ENCODE assay signal across 8 cellular contexts in the genomic region with DNA sequence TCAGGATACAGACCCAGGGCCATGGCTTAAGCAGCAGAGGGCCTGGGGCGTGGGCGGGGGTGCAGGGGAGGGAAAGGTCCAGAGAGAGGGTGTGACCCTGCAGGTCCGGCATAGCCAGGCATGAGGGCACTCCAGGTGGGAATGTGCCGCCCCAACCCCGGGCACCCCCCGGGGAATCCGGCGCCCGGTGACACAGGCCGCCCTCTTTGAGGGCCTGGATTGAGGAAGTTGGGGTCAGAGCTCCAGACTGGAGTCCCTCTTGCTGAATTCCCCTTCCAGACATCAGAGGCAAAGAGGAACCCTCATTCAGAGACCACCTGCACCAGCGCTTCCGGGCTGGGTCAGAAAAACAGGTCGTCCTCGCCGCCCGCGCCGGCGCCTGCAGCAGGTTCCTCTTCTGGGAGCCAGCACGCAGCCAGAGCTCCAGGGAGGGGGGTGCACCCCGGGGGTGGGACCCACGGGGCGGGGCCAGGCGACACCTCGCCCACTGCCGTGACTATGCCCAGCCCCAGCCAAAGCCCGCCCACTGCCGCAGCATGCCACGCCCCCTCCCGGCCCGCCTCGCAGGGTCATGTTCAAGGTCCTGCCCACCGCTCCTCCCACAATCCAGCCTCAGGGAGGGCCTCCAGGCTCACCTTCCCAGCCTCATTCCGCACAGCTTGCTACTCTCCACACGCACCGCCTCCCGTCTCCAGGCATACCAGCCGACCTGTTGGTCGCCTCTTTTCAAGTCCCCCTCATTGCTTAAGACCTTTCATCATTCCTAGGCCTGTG.
DNase-seq lines count a peak whose midpoint lies in the region; ATAC-seq and TF ChIP-seq lines count a peak whose summit lies in the region.

No MANE protein-coding gene starts in this region.

- H3K4me3 Mint-ChIP-seq in activated T-cell treated with anti-CD3 and anti-CD28 coated beads, Interleukin-2, amount 50 U/mL, for 72 hours = peak overlapping the region; percentile 20 to 59

- no peaks in the 10 kb centered on the region for H4K20me1 ChIP-seq in OCI-LY1 (ENCODE audit: insufficient read depth, low read length)
- H4K20me1 ChIP-seq in osteoblast (ENCODE audit: insufficient read depth, low read length) = no peaks in the 10 kb centered on the region

- ATAC-seq in GM19023 (IDR thresholded peaks at IDR 0.05; ENCODE audit: unreplicated experiment) = peak; percentile 79
- peak; percentile 89 for ATAC-seq in HG03108 (IDR thresholded peaks at IDR 0.05; ENCODE audit: unreplicated experiment)
- peak; percentile 70 to 73 for ATAC-seq in activated T-cell treated with anti-CD3 and anti-CD28 coated beads, Interleukin-2, amount 50 U/mL, for 72 hours (replicated peaks in 1 of 2)
- peak; percentile 99 for ATAC-seq in gastroesophageal sphincter

- H3K9ac ChIP-seq in OCI-LY1 (ENCODE audit: low read length) = peak overlapping the region; percentile 88
- H3K9ac ChIP-seq in subcutaneous abdominal adipose tissue (ENCODE audit: low read length in 5 of 5) = peak overlapping the region in 1 of 5 donors; percentile 4

- H3K27me3 ChIP-seq in OCI-LY1 (ENCODE audit: insufficient read depth, low read length) = no peaks in the 10 kb centered on the region
- no peaks in the 10 kb centered on the region for H3K27me3 ChIP-seq in gastroesophageal sphincter
- H3K27me3 ChIP-seq in osteoblast (ENCODE audit: insufficient read depth, low read length) = peaks cover 7% of the 10 kb centered on the region
- H3K27me3 ChIP-seq in subcutaneous abdominal adipose tissue (ENCODE audit: control insufficient read depth in 5 of 5, insufficient read depth in 4 of 5, low read length in 5 of 5) = peaks cover 0 to 15% (median 6%) of the 10 kb centered on the region in 5 donors

- H3K27me3 Mint-ChIP-seq in activated T-cell treated with anti-CD3 and anti-CD28 coated beads, Interleukin-2, amount 50 U/mL, for 72 hours (ENCODE audit: low read depth) = no peaks in the 10 kb centered on the region

- H3K9me3 ChIP-seq in OCI-LY1 (ENCODE audit: low read length) (no peaks in the 10 kb centered on the region), gastroesophageal sphincter (no peaks in the 10 kb centered on the region), osteoblast (ENCODE audit: low read depth, low read length) (no peaks in the 10 kb centered on the region), subcutaneous abdominal adipose tissue (ENCODE audit: control insufficient read depth in 5 of 5, low read length in 5 of 5) (no peaks in the 10 kb centered on the region)

- no peaks in the 10 kb centered on the region for H3K9me3 Mint-ChIP-seq in activated T-cell treated with anti-CD3 and anti-CD28 coated beads, Interleukin-2, amount 50 U/mL, for 72 hours

- peaks cover 84% of the 10 kb centered on the region for H3K4me1 ChIP-seq in OCI-LY1 (ENCODE audit: insufficient read depth, low read length, severe bottlenecking)
- H3K4me1 ChIP-seq in gastroesophageal sphincter = peaks cover 0 to 47% (median 6%) of the 10 kb centered on the region in 3 donors
- H3K4me1 ChIP-seq in osteoblast (ENCODE audit: insufficient read depth, low read length) = no peaks in the 10 kb centered on the region
- peaks cover 0 to 34% (median 10%) of the 10 kb centered on the region in 5 donors for H3K4me1 ChIP-seq in subcutaneous abdominal adipose tissue (ENCODE audit: control insufficient read depth in 5 of 5, insufficient read depth in 5 of 5, low read length in 5 of 5)

- 2 to 12% methylated on average over 6 to 9 of the region's 39 CpGs for WGBS in gastroesophageal sphincter (ENCODE audit: low coverage in 1 of 2), 2 donors

- H3K36me3 Mint-ChIP-seq in activated T-cell treated with anti-CD3 and anti-CD28 coated beads, Interleukin-2, amount 50 U/mL, for 72 hours (ENCODE audit: insufficient read depth in 2 of 2) = no peaks in the 10 kb centered on the region

- TF ChIP-seq CTCF in OCI-LY1 (IDR thresholded peaks at IDR 0.05; ENCODE audit: low read length) (no peak), gastroesophageal sphincter (IDR thresholded peaks at IDR 0.05) (peak in 1 of 4 experiments; percentile 23), osteoblast (IDR thresholded peaks at IDR 0.05; ENCODE audit: extremely low read depth, low read depth, low read length) (no peak)

- H2AFZ ChIP-seq in OCI-LY1 (ENCODE audit: low read length) (no peak overlapping the region), osteoblast (ENCODE audit: low read length) (no peak overlapping the region)

- H3K4me3 ChIP-seq in OCI-LY1 (ENCODE audit: low read depth, low read length, poor library complexity, severe bottlenecking) (peak overlapping the region; percentile 55), gastroesophageal sphincter (peak overlapping the region in 1 of 2 donors; percentile 35), osteoblast (ENCODE audit: insufficient read depth, low read length) (no peak overlapping the region), subcutaneous abdominal adipose tissue (ENCODE audit: low read depth in 1 of 5, low read length in 5 of 5) (peak overlapping the region in 3 of 5 donors; percentile 17 to 36 (median 28))

- no peak for TF ChIP-seq EP300 in gastroesophageal sphincter (IDR thresholded peaks at IDR 0.05)

- no peaks in the 10 kb centered on the region for H3K9me2 ChIP-seq in OCI-LY1 (ENCODE audit: low read depth, low read length)

- no peaks in the 10 kb centered on the region; the same call in 1 of the 2 replicates for H3F3A ChIP-seq in OCI-LY1 (ENCODE audit: insufficient read depth, low read length)

- no peak overlapping the region for H3K27ac Mint-ChIP-seq in activated T-cell treated with anti-CD3 and anti-CD28 coated beads, Interleukin-2, amount 50 U/mL, for 72 hours

- H3K79me2 ChIP-seq in OCI-LY1 (ENCODE audit: insufficient read depth, low read length) (no peaks in the 10 kb centered on the region), osteoblast (ENCODE audit: insufficient read depth, low read length) (no peaks in the 10 kb centered on the region)

- H3K36me3 ChIP-seq in OCI-LY1 (ENCODE audit: insufficient read depth, low read length) (no peaks in the 10 kb centered on the region), gastroesophageal sphincter (no peaks in the 10 kb centered on the region), osteoblast (ENCODE audit: insufficient read depth, low read length) (no peaks in the 10 kb centered on the region), subcutaneous abdominal adipose tissue (ENCODE audit: control insufficient read depth in 5 of 5, insufficient read depth in 5 of 5, low read length in 5 of 5) (no peaks in the 10 kb centered on the region)

- peak overlapping the region; percentile 99 for H3K27ac ChIP-seq in OCI-LY1 (ENCODE audit: low read depth, low read length, poor library complexity, severe bottlenecking)
- H3K27ac ChIP-seq in gastroesophageal sphincter = peak overlapping the region; percentile 44 to 84 (median 82)
- H3K27ac ChIP-seq in osteoblast (ENCODE audit: low read depth, low read length) = no peak overlapping the region
- H3K27ac ChIP-seq in subcutaneous abdominal adipose tissue (ENCODE audit: low read depth, low read length) = no peak overlapping the region

- TF ChIP-seq POLR2A in gastroesophageal sphincter (IDR thresholded peaks at IDR 0.05) = peak in 1 of 2 donors; percentile 16

- H3K4me2 ChIP-seq in OCI-LY1 (ENCODE audit: low read length) (peak overlapping the region; percentile 79), osteoblast (ENCODE audit: insufficient read depth, low read length) (no peak overlapping the region)

- H3K4me1 Mint-ChIP-seq in activated T-cell treated with anti-CD3 and anti-CD28 coated beads, Interleukin-2, amount 50 U/mL, for 72 hours (ENCODE audit: low read depth) = peaks cover 72% of the 10 kb centered on the region

- peak; percentile 81 to 82 for DNase-seq in activated T-cell treated with anti-CD3 and anti-CD28 coated beads, Interleukin-2, amount 50 U/mL, for 72 hours
- DNase-seq in osteoblast (ENCODE audit: insufficient read length, low spot score, missing footprints) (peak; percentile 86), NCI-H524 (lab: John Stamatoyannopoulos, UW) (no peak)

Comparison
In these comparisons a context has a peak if more than half of its experiments do, and no peak if none do; other contexts are left out.
1. H3K27ac ChIP-seq: peak in OCI-LY1 (single experiment) and gastroesophageal sphincter (4 of 4); none in osteoblast (single experiment) and subcutaneous abdominal adipose tissue (single experiment).
2. DNase-seq: peak in activated T-cell treated with anti-CD3 and anti-CD28 coated beads, Interleukin-2, amount 50 U/mL, for 72 hours (2 of 2) and osteoblast (single experiment); none in NCI-H524 (0 of 2).
3. Peak in every context shown above with its lines, with median percentiles within 50 percentile points of each other: ATAC-seq.